Comparison of ENCODE assay signal across 12 cellular contexts in genomic region chr22:38844661-38845367, GRCh38. TPM values are rescaled to one million over a fixed set of nuclear protein-coding genes. Genes with fewer than 3 reads are reported as not detected.
DNase-seq lines count a peak whose midpoint lies in the region; ATAC-seq, FAIRE-seq and TF ChIP-seq lines count a peak whose summit lies in the region.
"Had no signal": no experiment of that assay in that cellular context is flagged by ENCODE, and none has a peak within 500 bp of the region (broad histone marks: within the 10 kb centered on the region; RNA-seq: fewer than 3 reads in every experiment).

No MANE protein-coding gene starts in this region.

- no peaks in the 10 kb centered on the region for H3K9me3 ChIP-seq in endothelial cell of umbilical vein (replicated peaks; ENCODE audit: control insufficient read depth, insufficient read depth, low read length)

- ATAC-seq in activated CD4-positive, alpha-beta T cell treated with anti-CD3 and anti-CD28 coated beads for 36 hours, result no peak
- no peak for ATAC-seq in T-cell (replicated peaks in 1 of 4)

- H3K4me3 ChIP-seq in endothelial cell of umbilical vein (replicated peaks in 1 of 3; ENCODE audit: insufficient read depth in 1 of 3, low read depth in 1 of 3, low read length in 3 of 3) (no peak overlapping the region), rectal smooth muscle tissue (ENCODE audit: low read length) (no peak overlapping the region)

- TF ChIP-seq POLR2A in endothelial cell of umbilical vein (IDR thresholded peaks at IDR 0.05; ENCODE audit: low read depth, low read length), result no peak

- peaks cover 3% of the 10 kb centered on the region for H3K4me1 ChIP-seq in endothelial cell of umbilical vein (ENCODE audit: control insufficient read depth, extremely low read depth, insufficient read depth, low read length)
- peaks cover 2% of the 10 kb centered on the region for H3K4me1 ChIP-seq in rectal smooth muscle tissue (ENCODE audit: control insufficient read depth, insufficient read depth, low read length)

- no peak for TF ChIP-seq CTCF in endothelial cell of umbilical vein (IDR thresholded peaks at IDR 0.05; ENCODE audit: extremely low read depth in 1 of 2, insufficient read depth in 1 of 2, low read depth in 1 of 2, low read length in 2 of 2)
- TF ChIP-seq CTCF in GM10266 (IDR thresholded peaks at IDR 0.05; ENCODE audit: control insufficient read depth, insufficient read depth, low read depth, missing control alignments), result no peak

- CTCF ChIA-PET in activated CD4-positive, alpha-beta T cell treated with anti-CD3 and anti-CD28 coated beads for 36 hours (lab: Charles Lee), result interaction anchor here (0.6 to 0.8 kb wide), 2 partner anchors 11 to 1076 kb away, joined by 3 read pairs; no protein-coding TSS in a partner anchor
- CTCF ChIA-PET in T-cell (lab: Charles Lee) (interaction anchor here in 1 of 2 donors (0.5 kb wide), 1 partner anchor 10 kb away, joined by 5 read pairs; no protein-coding TSS in a partner anchor), endothelial cell of umbilical vein (lab: Charles Lee) (interaction anchor here (1.5 to 14.8 kb wide), 4 partner anchors 24 to 79 kb away, joined by 5 to 198 read pairs (median 10); no protein-coding TSS in a partner anchor)

- dilution Hi-C loops in endothelial cell of umbilical vein (cut with MboI; ENCODE audit: extremely low pct_ligation_motif_present, low sequenced_read_pairs), result no loop called here

- POLR2A ChIA-PET in activated CD4-positive, alpha-beta T cell treated with anti-CD3 and anti-CD28 coated beads for 36 hours (lab: Charles Lee), result no interaction called here
- POLR2A ChIA-PET in T-cell (lab: Charles Lee), result interaction anchor here in 1 of 2 donors (0.6 kb wide), 1 partner anchor 1343 kb away, joined by 3 read pairs; no protein-coding TSS in a partner anchor
- POLR2A ChIA-PET in endothelial cell of umbilical vein (lab: Charles Lee), result no interaction called here

- H2AFZ ChIP-seq in endothelial cell of umbilical vein (ENCODE audit: low read depth, low read length), result no peak overlapping the region

- no peaks in the 10 kb centered on the region for H3K9me3 Mint-ChIP-seq in activated CD4-positive, alpha-beta T cell treated with anti-CD3 and anti-CD28 coated beads for 36 hours (ENCODE audit: low read depth)
- H3K9me3 Mint-ChIP-seq in T-cell, result no peaks in the 10 kb centered on the region

- no peaks in the 10 kb centered on the region for H3K36me3 ChIP-seq in endothelial cell of umbilical vein (ENCODE audit: control insufficient read depth in 2 of 2, extremely low read depth in 1 of 2, insufficient read depth in 2 of 2, low read length in 2 of 2)
- H3K36me3 ChIP-seq in rectal smooth muscle tissue (ENCODE audit: control insufficient read depth, insufficient read depth, low read length), result no peaks in the 10 kb centered on the region
- H3K36me3 ChIP-seq: cardiac muscle cell had no signal

- H3K9ac ChIP-seq in endothelial cell of umbilical vein (replicated peaks; ENCODE audit: extremely low read depth, insufficient read depth, low read length) (no peak overlapping the region), rectal smooth muscle tissue (ENCODE audit: low read length) (no peak overlapping the region)

- peak overlapping the region; percentile 47 for H3K4me3 Mint-ChIP-seq in activated CD4-positive, alpha-beta T cell treated with anti-CD3 and anti-CD28 coated beads for 36 hours
- H3K4me3 Mint-ChIP-seq in T-cell, result peak overlapping the region; percentile 44 to 67 (median 51)

- H3K9me1 ChIP-seq in endothelial cell of umbilical vein (replicated peaks; ENCODE audit: control insufficient read depth, extremely low read depth, insufficient read depth, low read length), result no peaks in the 10 kb centered on the region

- no peak for DNase-seq in activated CD4-positive, alpha-beta T cell treated with anti-CD3 and anti-CD28 coated beads for 36 hours
- no peak for DNase-seq in activated CD4-positive, alpha-beta T cell treated with anti-CD3 and anti-CD28 coated beads for 4 hours
- DNase-seq in T-cell, result no peak
- DNase-seq in endothelial cell of umbilical vein (ENCODE audit: low read depth, low spot score), result no peak
- DNase-seq in germinal center (ENCODE audit: low spot score), result no peak
- no peak for DNase-seq in GM10266 (ENCODE audit: extremely low spot score)
- DNase-seq in amniotic stem cell (lab: John Stamatoyannopoulos, UW), result no peak
- DNase-seq: activated CD4-positive, alpha-beta T cell treated with anti-CD3 and anti-CD28 coated beads, Interleukin-2, amount 50 U/mL, for 4 hours had no signal

- intact Hi-C loops in activated CD4-positive, alpha-beta T cell treated with anti-CD3 and anti-CD28 coated beads for 36 hours (cut with DNase I, micrococcal nuclease), result no loop called here
- intact Hi-C loops in endothelial cell of umbilical vein (cut with micrococcal nuclease), result no loop called here

- no peaks in the 10 kb centered on the region for H4K20me1 ChIP-seq in endothelial cell of umbilical vein (replicated peaks; ENCODE audit: control insufficient read depth, extremely low read depth, insufficient read depth, low read length)

- no peaks in the 10 kb centered on the region for H3K36me3 Mint-ChIP-seq in activated CD4-positive, alpha-beta T cell treated with anti-CD3 and anti-CD28 coated beads for 36 hours (ENCODE audit: low read depth)
- peaks cover 5% of the 10 kb centered on the region for H3K36me3 Mint-ChIP-seq in T-cell

- BruUV-seq in endothelial cell of umbilical vein (replicated peaks; lab: Mats Ljungman, UMichigan), result no TSS peak

- H3K27ac Mint-ChIP-seq in activated CD4-positive, alpha-beta T cell treated with anti-CD3 and anti-CD28 coated beads for 36 hours, result no peak overlapping the region
- no peak overlapping the region for H3K27ac Mint-ChIP-seq in T-cell

- peaks cover 18% of the 10 kb centered on the region for H3K27me3 Mint-ChIP-seq in activated CD4-positive, alpha-beta T cell treated with anti-CD3 and anti-CD28 coated beads for 36 hours
- H3K27me3 Mint-ChIP-seq in T-cell, result peaks cover 5 to 23% of the 10 kb centered on the region in 2 donors

- H3K4me1 Mint-ChIP-seq in activated CD4-positive, alpha-beta T cell treated with anti-CD3 and anti-CD28 coated beads for 36 hours, result peaks cover 17% of the 10 kb centered on the region
- peaks cover 26 to 28% (median 26%) of the 10 kb centered on the region in 3 donors for H3K4me1 Mint-ChIP-seq in T-cell

- H3K4me2 ChIP-seq in endothelial cell of umbilical vein (ENCODE audit: insufficient read depth, low read length), result no peak overlapping the region

- H3K79me2 ChIP-seq in endothelial cell of umbilical vein (ENCODE audit: control insufficient read depth, insufficient read depth, low read length), result no peaks in the 10 kb centered on the region

- no peak for FAIRE-seq in endothelial cell of umbilical vein (lab: Jason Lieb, UNC)
- FAIRE-seq: H54 had no signal

- H3K27ac ChIP-seq in endothelial cell of umbilical vein (ENCODE audit: insufficient read depth, low read depth, low read length), result no peak overlapping the region
- peak overlapping the region; percentile 58 for H3K27ac ChIP-seq in rectal smooth muscle tissue (ENCODE audit: low read depth, low read length)
- H3K27ac ChIP-seq: cardiac muscle cell, SK-N-MC had no signal

- H3K27me3 ChIP-seq in endothelial cell of umbilical vein (ENCODE audit: control insufficient read depth in 2 of 2, insufficient read depth in 2 of 2, low read length in 2 of 2), result peaks cover 24 to 29% of the 10 kb centered on the region in 2 experiments
- peaks cover 20% of the 10 kb centered on the region for H3K27me3 ChIP-seq in rectal smooth muscle tissue (ENCODE audit: control insufficient read depth, insufficient read depth, low read length)

TF ChIP-seq in endothelial cell of umbilical vein, 7 proteins besides CTCF, POLR2A, EP300 and RAD21:
- TF ChIP-seq FOS (IDR thresholded peaks at IDR 0.05; ENCODE audit: borderline replicate concordance, insufficient read depth, low read length) (no peak), EZH2 (IDR thresholded peaks at IDR 0.05; ENCODE audit: borderline replicate concordance, low read depth, low read length, severe bottlenecking) (peak; percentile 37)
TF ChIP-seq in endothelial cell of umbilical vein: peak in this region for 1.

RNA-seq across cellular contexts. Expression of gene NPTXR, which starts 1.0 kb away (rescaled TPM):
- total RNA-seq in activated CD4-positive, alpha-beta T cell treated with anti-CD3 and anti-CD28 coated beads for 36 hours, result 1 to 10 TPM; 1.3 to 1.4 TPM
- total RNA-seq in T-cell, result 10 to 100 TPM in 2 of 5 donors, 1 to 10 TPM in 3; 4.9 to 13.2 (median 9.1) TPM
- total RNA-seq in endothelial cell of umbilical vein, result 0.73 and 0.95 TPM in 2 replicates
- polyA plus RNA-seq in endothelial cell of umbilical vein, result 0.37 and 0.43 TPM in 2 replicates
- 0.53 and 0.55 TPM in 2 replicates for polyA plus RNA-seq in endothelial cell of umbilical vein (2011; cell fraction: cytosol; rRNA removed)
- polyA plus RNA-seq in endothelial cell of umbilical vein (2011; cell fraction: nucleus; rRNA removed), result 0.29 and 0.32 TPM in 2 replicates
- polyA plus RNA-seq in endothelial cell of umbilical vein (2012), result 0.82 and 0.90 TPM in 2 replicates
- polyA minus RNA-seq in endothelial cell of umbilical vein, result 0.49 and 0.66 TPM in 2 replicates
- 2.2 TPM for polyA minus RNA-seq in endothelial cell of umbilical vein (2011; cell fraction: cytosol; rRNA and poly(A)+ RNA removed)
- polyA minus RNA-seq in endothelial cell of umbilical vein (2011; cell fraction: nucleus; rRNA and poly(A)+ RNA removed), result 0.14 and 0.24 TPM in 2 replicates

RNA-seq across cellular contexts. Expression of gene CBX6, which starts 27.2 kb away (rescaled TPM):
- 100 to 1,000 TPM in 1 of 2 experiments, 10 to 100 TPM in 1; 96.1 to 112 TPM for total RNA-seq in activated CD4-positive, alpha-beta T cell treated with anti-CD3 and anti-CD28 coated beads for 36 hours
- 10 to 100 TPM; 41.2 to 92.0 (median 87.1) TPM for total RNA-seq in T-cell
- total RNA-seq in endothelial cell of umbilical vein, result 60.9 and 62.6 TPM in 2 replicates
- 14.9 and 18.2 TPM in 2 replicates for polyA plus RNA-seq in endothelial cell of umbilical vein
- polyA plus RNA-seq in endothelial cell of umbilical vein (2011; cell fraction: cytosol; rRNA removed), result 9.4 and 11.9 TPM in 2 replicates
- 23.9 TPM in 2 replicates for polyA plus RNA-seq in endothelial cell of umbilical vein (2011; cell fraction: nucleus; rRNA removed)
- 20.7 TPM in 2 replicates for polyA plus RNA-seq in endothelial cell of umbilical vein (2012)
- polyA minus RNA-seq in endothelial cell of umbilical vein, result 31.1 and 34.5 TPM in 2 replicates
- 26.7 TPM for polyA minus RNA-seq in endothelial cell of umbilical vein (2011; cell fraction: cytosol; rRNA and poly(A)+ RNA removed)
- 20.4 and 23.6 TPM in 2 replicates for polyA minus RNA-seq in endothelial cell of umbilical vein (2011; cell fraction: nucleus; rRNA and poly(A)+ RNA removed)

RNA-seq across cellular contexts. Expression of gene DNAL4, which starts 50.9 kb away (rescaled TPM):
- 1 to 10 TPM; 7.4 to 8.0 TPM for total RNA-seq in activated CD4-positive, alpha-beta T cell treated with anti-CD3 and anti-CD28 coated beads for 36 hours
- total RNA-seq in T-cell (10 to 100 TPM in 2 of 5 donors, 1 to 10 TPM in 3; 5.4 to 13.0 (median 8.8) TPM), endothelial cell of umbilical vein (12.2 and 12.9 TPM in 2 replicates)
- 22.7 and 24.7 TPM in 2 replicates for polyA plus RNA-seq in endothelial cell of umbilical vein
- 22.4 and 27.0 TPM in 2 replicates for polyA plus RNA-seq in endothelial cell of umbilical vein (2011; cell fraction: cytosol; rRNA removed)
- polyA plus RNA-seq in endothelial cell of umbilical vein (2011; cell fraction: nucleus; rRNA removed), result 9.7 and 10.5 TPM in 2 replicates
- 11.6 and 14.8 TPM in 2 replicates for polyA plus RNA-seq in endothelial cell of umbilical vein (2012)
- polyA minus RNA-seq in endothelial cell of umbilical vein, result 13.4 and 13.7 TPM in 2 replicates
- polyA minus RNA-seq in endothelial cell of umbilical vein (2011; cell fraction: cytosol; rRNA and poly(A)+ RNA removed), result 3.1 TPM
- 3.2 and 4.6 TPM in 2 replicates for polyA minus RNA-seq in endothelial cell of umbilical vein (2011; cell fraction: nucleus; rRNA and poly(A)+ RNA removed)
